ENCODE assay signal across 7 cellular contexts in the genomic region with DNA sequence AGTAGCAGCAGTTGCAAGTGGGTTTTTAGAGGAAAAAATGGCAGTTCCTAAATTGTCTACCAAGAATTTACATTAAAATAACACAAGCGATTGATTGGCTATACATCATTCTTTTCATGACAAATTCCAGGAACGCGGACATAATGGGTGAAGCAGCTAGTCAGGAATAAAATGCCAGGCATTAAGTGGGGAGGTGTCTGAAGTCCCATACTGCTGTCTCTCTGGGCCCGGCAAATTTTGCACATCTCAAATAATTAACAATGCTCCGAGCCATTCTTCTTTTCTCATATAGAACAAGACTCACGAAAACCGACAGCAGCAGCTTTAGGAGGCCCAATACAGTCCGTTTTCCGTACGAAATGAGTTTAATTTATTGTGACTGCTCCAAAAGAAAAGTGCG. TPM values are rescaled to one million over a fixed set of nuclear protein-coding genes. Genes with fewer than 3 reads are reported as not detected.
A peak's percentile ranks its signal among the peaks of the same experiment; 100 is the strongest.
DNase-seq lines count a peak whose midpoint lies in the region; ATAC-seq and TF ChIP-seq lines count a peak whose summit lies in the region.

No MANE protein-coding gene starts in this region.

- under 1% methylated on average over 11 of the region's 11 CpGs for WGBS in right cardiac atrium
- WGBS in smooth muscle cell (ENCODE audit: low lambda C conversion rate) = under 1% methylated on average over 11 of the region's 11 CpGs

- H3K9me3 Mint-ChIP-seq in WTC11 = no peaks in the 10 kb centered on the region

- H3K79me2 ChIP-seq in smooth muscle cell (ENCODE audit: low read depth) = peaks cover 58% of the 10 kb centered on the region

- H3K9ac ChIP-seq in smooth muscle cell (ENCODE audit: low read depth) = peak overlapping the region; percentile 95

- H3K27me3 ChIP-seq in right cardiac atrium (ENCODE audit: control insufficient read depth, insufficient read depth) = no peaks in the 10 kb centered on the region
- no peaks in the 10 kb centered on the region for H3K27me3 ChIP-seq in smooth muscle cell (ENCODE audit: low read depth)

- peak overlapping the region; percentile 62 for H2AFZ ChIP-seq in smooth muscle cell (ENCODE audit: low read depth)

- H3K9me3 ChIP-seq in right cardiac atrium (ENCODE audit: control insufficient read depth, low read length) (no peaks in the 10 kb centered on the region), smooth muscle cell (replicated peaks; ENCODE audit: low read depth) (no peaks in the 10 kb centered on the region)

- H3K4me3 Mint-ChIP-seq in WTC11 = peak overlapping the region; percentile 98

- POLR2A ChIA-PET in WTC11 (lab: Charles Lee) = interaction anchor here (1.0 to 2.9 kb wide), 7 partner anchors 10 to 242 kb away, joined by 5 to 39 read pairs (median 21); partner anchors contain the start of genes DNAAF2, KLHDC2, LRR1 and RPS29

- intact Hi-C loops in right cardiac atrium (cut with DNase I) = no loop called here

- DNase-seq in HFF-Myc (ENCODE audit: extremely low read depth, low read depth) (no peak), WTC11 (ENCODE audit: low spot score) (no peak), right cardiac atrium (no peak), smooth muscle cell (lab: John Stamatoyannopoulos, UW; ENCODE audit: unreplicated experiment) (no peak), nucleus accumbens (lab: John Stamatoyannopoulos, UW) (no peak)
- DNase-seq in stimulated activated CD4-positive, alpha-beta T cell treated with anti-CD3 and anti-CD28 coated beads, Interleukin-1b, Interleukin-23, amount 100 ng/mL, for 48 hours = no peak

- TF ChIP-seq CTCF in HFF-Myc (IDR thresholded peaks at IDR 0.05; ENCODE audit: low read depth, low read length, missing control alignments) = no peak
- TF ChIP-seq CTCF in WTC11 (IDR thresholded peaks at IDR 0.05) = no peak
- no peak for TF ChIP-seq CTCF in smooth muscle cell (IDR thresholded peaks at IDR 0.05; ENCODE audit: borderline replicate concordance, insufficient read depth, poor library complexity, severe bottlenecking)

- peaks cover 58% of the 10 kb centered on the region for H4K20me1 ChIP-seq in smooth muscle cell (ENCODE audit: low read depth)

- H3K27ac ChIP-seq in right cardiac atrium (ENCODE audit: low read length) (peak overlapping the region; percentile 99), smooth muscle cell (ENCODE audit: low read depth) (peak overlapping the region; percentile 96)

- no peaks in the 10 kb centered on the region for H3K36me3 ChIP-seq in smooth muscle cell (ENCODE audit: low read depth)

- H3K4me3 ChIP-seq in HFF-Myc (replicated peaks; ENCODE audit: low read depth, low read length) (peak overlapping the region; percentile 87), right cardiac atrium (ENCODE audit: low read length) (peak overlapping the region; percentile 90), smooth muscle cell (peak overlapping the region; percentile 91)

- peak overlapping the region; percentile 98 for H3K4me2 ChIP-seq in smooth muscle cell

- H3K4me1 Mint-ChIP-seq in WTC11 = peaks cover 23% of the 10 kb centered on the region

- no peaks in the 10 kb centered on the region for H3K27me3 Mint-ChIP-seq in WTC11 (ENCODE audit: low read depth)

- ATAC-seq in WTC11 = no peak
- no peak for ATAC-seq in right cardiac atrium
- ATAC-seq in HG02970 (IDR thresholded peaks at IDR 0.05; ENCODE audit: low FRiP score, unreplicated experiment) = no peak

- peaks cover 18% of the 10 kb centered on the region for H3F3A ChIP-seq in smooth muscle cell (ENCODE audit: low read depth)

- H3K36me3 Mint-ChIP-seq in WTC11 = peaks cover 18% of the 10 kb centered on the region

- H3K4me1 ChIP-seq in right cardiac atrium (ENCODE audit: control insufficient read depth, insufficient read depth, low read length) (peaks cover 5% of the 10 kb centered on the region), smooth muscle cell (ENCODE audit: low read depth) (peaks cover 36% of the 10 kb centered on the region)

- H3K27ac Mint-ChIP-seq in WTC11 = peak overlapping the region; percentile 98

- CTCF ChIA-PET in WTC11 (lab: Charles Lee) = interaction anchor here (0.6 to 3.7 kb wide), 11 partner anchors 10 to 1241 kb away, joined by 3 to 24 read pairs (median 4); partner anchors contain the start of genes KLHDC2, NEMF and RPS29

TF ChIP-seq in WTC11, 78 proteins besides CTCF, POLR2A, EP300 and RAD21:
- TF ChIP-seq GRHL2 (CRISPR knock-in tag; IDR thresholded peaks at IDR 0.05; ENCODE audit: insufficient replicate concordance, severe bottlenecking) (no peak), GABPB1 (CRISPR knock-in tag; IDR thresholded peaks at IDR 0.05) (no peak)

RNA-seq across cellular contexts. Expression of gene RPL36AL, which starts 0.7 kb away (rescaled TPM):
- total RNA-seq in WTC11 (2021) = 173 to 212 TPM (median 177 TPM) in 3 replicates
- total RNA-seq in right cardiac atrium = 100 to 1,000 TPM; 153 to 180 (median 167) TPM
- polyA plus RNA-seq in right cardiac atrium = 315 TPM
- total RNA-seq in smooth muscle cell = 197 and 228 TPM in 2 replicates
- 279 and 292 TPM in 2 replicates for polyA plus RNA-seq in smooth muscle cell

RNA-seq across cellular contexts. Expression of gene MGAT2, which starts 0.9 kb away (rescaled TPM):
- 24.5 to 27.7 TPM (median 25.2 TPM) in 3 replicates for total RNA-seq in WTC11 (2021)
- total RNA-seq in right cardiac atrium = 10 to 100 TPM; 14.4 to 22.1 (median 16.3) TPM
- polyA plus RNA-seq in right cardiac atrium = 12.0 TPM
- total RNA-seq in smooth muscle cell = 48.9 and 50.9 TPM in 2 replicates
- 35.6 and 41.0 TPM in 2 replicates for polyA plus RNA-seq in smooth muscle cell

RNA-seq across cellular contexts. Expression of gene DNAAF2, which starts 15.3 kb away (rescaled TPM):
- total RNA-seq in WTC11 (2021) = 19.9 to 22.8 TPM (median 22.5 TPM) in 3 replicates
- 1 to 10 TPM; 5.3 to 7.1 (median 6.1) TPM for total RNA-seq in right cardiac atrium
- 6.0 TPM for polyA plus RNA-seq in right cardiac atrium
- 12.0 and 14.0 TPM in 2 replicates for total RNA-seq in smooth muscle cell
- polyA plus RNA-seq in smooth muscle cell = 10.4 and 11.3 TPM in 2 replicates

RNA-seq across cellular contexts. Expression of gene LRR1, which starts 21.0 kb away (rescaled TPM):
- total RNA-seq in WTC11 (2021) = 32.5 to 42.6 TPM (median 32.8 TPM) in 3 replicates
- 1 to 10 TPM; 5.3 to 7.5 (median 6.5) TPM for total RNA-seq in right cardiac atrium
- 3.5 TPM for polyA plus RNA-seq in right cardiac atrium
- total RNA-seq in smooth muscle cell = 12.9 and 18.7 TPM in 2 replicates
- 14.7 and 15.7 TPM in 2 replicates for polyA plus RNA-seq in smooth muscle cell

RNA-seq across cellular contexts. Expression of gene RPS29, which starts 33.5 kb away (rescaled TPM):
- total RNA-seq in WTC11 (2021) (2,168 to 2,393 TPM (median 2,330 TPM) in 3 replicates), right cardiac atrium (100 to 1,000 TPM; 827 to 988 (median 890) TPM), smooth muscle cell (6,053 and 7,688 TPM in 2 replicates)
- polyA plus RNA-seq in right cardiac atrium (1,306 TPM), smooth muscle cell (1,151 and 1,263 TPM in 2 replicates)
